ENCODE assay signal across 30 cellular contexts in genomic region chr1:99665212-99665611, GRCh38. TPM values are rescaled to one million over a fixed set of nuclear protein-coding genes. Genes with fewer than 3 reads are reported as not detected.
DNase-seq lines count a peak whose midpoint lies in the region; ATAC-seq, FAIRE-seq and TF ChIP-seq lines count a peak whose summit lies in the region.
"Had no signal": no experiment of that assay in that cellular context is flagged by ENCODE, and none has a peak within 500 bp of the region (broad histone marks: within the 10 kb centered on the region; RNA-seq: fewer than 3 reads in every experiment).

No MANE protein-coding gene starts in this region.

- H3K36me3 Mint-ChIP-seq in immature natural killer cell: no peaks in the 10 kb centered on the region
- H3K36me3 Mint-ChIP-seq: CD14-positive monocyte; CD4-positive, alpha-beta memory T cell; CD4-positive, CD25-positive, alpha-beta regulatory T cell; CD8-positive, alpha-beta memory T cell had no signal

- H3K4me3 ChIP-seq in HepG2 (replicated peaks in 1 of 3; ENCODE audit: insufficient read depth in 1 of 3, low read depth in 2 of 3, low read length in 3 of 3): no peak overlapping the region
- no peak overlapping the region for H3K4me3 ChIP-seq in right lobe of liver
- H3K4me3 ChIP-seq in K562: no peak overlapping the region
- H3K4me3 ChIP-seq in psoas muscle: no peak overlapping the region
- H3K4me3 ChIP-seq in subcutaneous abdominal adipose tissue (ENCODE audit: low read depth in 1 of 5, low read length in 5 of 5): no peak overlapping the region
- H3K4me3 ChIP-seq in esophagus squamous epithelium: no peak overlapping the region
- H3K4me3 ChIP-seq: BLaER1, GM12878 had no signal

- POLR2A ChIA-PET in HepG2 (lab: Yijun Ruan, JAX) (no interaction called here), K562 (lab: Yijun Ruan, JAX) (interaction anchor here (0.8 to 1.5 kb wide), 4 partner anchors 14 to 31 kb away, joined by 3 to 4 read pairs (median 3); no protein-coding TSS in a partner anchor)

- H2AFZ ChIP-seq in HepG2 (ENCODE audit: low read length): no peak overlapping the region
- H2AFZ ChIP-seq in K562 (ENCODE audit: low read depth, low read length): no peak overlapping the region

- H4K20me1 ChIP-seq in HepG2 (ENCODE audit: insufficient read depth, low read length) (no peaks in the 10 kb centered on the region), K562 (replicated peaks; ENCODE audit: control insufficient read depth, insufficient read depth, low read length) (no peaks in the 10 kb centered on the region)
- H4K20me1 ChIP-seq: BLaER1 had no signal

- in situ Hi-C loops in HepG2 (cut with HindIII; ENCODE audit: extremely low pct_ligation_motif_present, low pct_unique_long_range_greater_than_20kb) (no loop called here), K562 (cut with MboI) (no loop called here)

- WGBS in HepG2 (ENCODE audit: low lambda C conversion rate): 91% methylated on average over 1 of the region's 1 CpG
- 63% methylated on average over 1 of the region's 1 CpG for WGBS in right lobe of liver (ENCODE audit: insufficient coverage, low coverage, low lambda C conversion rate, missing lambda C conversion rate)
- WGBS in K562 (ENCODE audit: insufficient coverage, low coverage, missing lambda C conversion rate): 6% methylated on average over 1 of the region's 1 CpG
- WGBS in psoas muscle, 3 donors: 84 to 92% (median 88%) methylated on average over 1 of the region's 1 CpG
- 74 to 87% methylated on average over 1 of the region's 1 CpG for WGBS in esophagus squamous epithelium, 2 donors

- H3K27me3 ChIP-seq in HepG2 (ENCODE audit: control insufficient read depth in 1 of 2, insufficient read depth in 2 of 2, low read length in 2 of 2): no peaks in the 10 kb centered on the region
- H3K27me3 ChIP-seq in right lobe of liver: no peaks in the 10 kb centered on the region
- H3K27me3 ChIP-seq in K562 (ENCODE audit: control insufficient read depth in 2 of 2, insufficient read depth in 2 of 2, low read length in 2 of 2): no peaks in the 10 kb centered on the region
- H3K27me3 ChIP-seq in psoas muscle (ENCODE audit: insufficient read depth in 3 of 3, low read length in 2 of 3): no peaks in the 10 kb centered on the region
- no peaks in the 10 kb centered on the region for H3K27me3 ChIP-seq in subcutaneous abdominal adipose tissue (ENCODE audit: control insufficient read depth in 5 of 5, insufficient read depth in 4 of 5, low read length in 5 of 5)
- no peaks in the 10 kb centered on the region for H3K27me3 ChIP-seq in esophagus squamous epithelium
- H3K27me3 ChIP-seq: BE2C, BLaER1 had no signal

- no TSS peak for BruUV-seq in HepG2 (replicated peaks; lab: Mats Ljungman, UMichigan)
- BruUV-seq in K562 (replicated peaks; lab: Mats Ljungman, UMichigan): no TSS peak

- H3K79me2 ChIP-seq in HepG2 (ENCODE audit: insufficient read depth, low read length) (no peaks in the 10 kb centered on the region), K562 (ENCODE audit: control insufficient read depth, insufficient read depth, low read length) (no peaks in the 10 kb centered on the region)

- no peak overlapping the region for H3K4me3 Mint-ChIP-seq in immature natural killer cell
- H3K4me3 Mint-ChIP-seq: CD14-positive monocyte; CD4-positive, alpha-beta memory T cell; CD4-positive, CD25-positive, alpha-beta regulatory T cell; CD8-positive, alpha-beta memory T cell had no signal

- peaks cover 15% of the 10 kb centered on the region for H3K4me1 ChIP-seq in HepG2 (ENCODE audit: insufficient read depth, low read length)
- H3K4me1 ChIP-seq in right lobe of liver: peaks cover 0 to 19% (median 0%) of the 10 kb centered on the region in 4 donors
- no peaks in the 10 kb centered on the region for H3K4me1 ChIP-seq in K562 (replicated peaks in 1 of 2; ENCODE audit: control insufficient read depth in 2 of 2, insufficient read depth in 2 of 2, low read length in 2 of 2)
- H3K4me1 ChIP-seq in psoas muscle: peaks cover 86% of the 10 kb centered on the region
- peaks cover 10 to 73% (median 62%) of the 10 kb centered on the region in 5 donors for H3K4me1 ChIP-seq in subcutaneous abdominal adipose tissue (ENCODE audit: control insufficient read depth in 5 of 5, insufficient read depth in 5 of 5, low read length in 5 of 5)
- H3K4me1 ChIP-seq in esophagus squamous epithelium: peaks cover 0 to 38% (median 31%) of the 10 kb centered on the region in 3 donors
- H3K4me1 ChIP-seq: BLaER1 had no signal

- H3K4me2 ChIP-seq in HepG2 (ENCODE audit: low read depth, low read length) (no peak overlapping the region), K562 (ENCODE audit: insufficient read depth, low read length) (no peak overlapping the region)
- H3K4me2 ChIP-seq: BLaER1 had no signal

- DNase-seq in HepG2 (ENCODE audit: low spot score): no peak
- DNase-seq in right lobe of liver: no peak
- DNase-seq in K562 (ENCODE audit: extremely low read depth in 1 of 4, low spot score in 3 of 4): no peak
- no peak for DNase-seq in psoas muscle
- DNase-seq in esophagus squamous epithelium (lab: John Stamatoyannopoulos, UW): no peak
- DNase-seq in immature natural killer cell: no peak
- DNase-seq in stimulated activated CD4-positive, alpha-beta T cell treated with anti-CD3 and anti-CD28 coated beads, Interleukin-4, amount 100 ng/mL, for 1 hour: no peak
- DNase-seq: 8988T; ACHN; BE2C; C1 segment of cervical spinal cord; CD4-positive, alpha-beta memory T cell; CD4-positive, CD25-positive, alpha-beta regulatory T cell; CD8-positive, alpha-beta memory T cell; COR-L47; DMS 273 treated with DMSO at 0.1 percent for 48 hours; DMS153; DMS53; DMS79; DND-41; EL; GDM1 had no signal

- no peak for TF ChIP-seq POLR2A in HepG2 (IDR thresholded peaks at IDR 0.05; ENCODE audit: insufficient read depth in 1 of 2, low read depth in 2 of 2, low read length in 2 of 2)
- no peak for TF ChIP-seq POLR2A in right lobe of liver (IDR thresholded peaks at IDR 0.05)
- no peak for TF ChIP-seq POLR2A in K562 (conservative IDR thresholded peaks at IDR 0.05)
- no peak for TF ChIP-seq POLR2A in esophagus squamous epithelium (IDR thresholded peaks at IDR 0.05)

- FAIRE-seq in HepG2 (lab: Jason Lieb, UNC): no peak
- FAIRE-seq in K562 (lab: Jason Lieb, UNC): no peak
- FAIRE-seq: A204.1, GM12878, GM12892, GM18507 had no signal

- peaks cover 0 to 13% (median 2%) of the 10 kb centered on the region in 3 donors for H3K27me3 Mint-ChIP-seq in immature natural killer cell (ENCODE audit: low read depth in 3 of 3)

- TF ChIP-seq CTCF in HepG2 (CRISPR knock-in tag; IDR thresholded peaks at IDR 0.05): no peak
- no peak for TF ChIP-seq CTCF in right lobe of liver (IDR thresholded peaks at IDR 0.05)
- no peak for TF ChIP-seq CTCF in K562 (IDR thresholded peaks at IDR 0.05 in 2 of 3, conservative IDR thresholded peaks at IDR 0.05 in 1 of 3; ENCODE audit: insufficient read depth in 2 of 3, low read depth in 1 of 3, low read length in 3 of 3)
- no peak for TF ChIP-seq CTCF in psoas muscle (IDR thresholded peaks at IDR 0.05)
- TF ChIP-seq CTCF in esophagus squamous epithelium (IDR thresholded peaks at IDR 0.05): no peak

- intact Hi-C loops in HepG2 (cut with micrococcal nuclease; ENCODE audit: unreplicated experiment): no loop called here
- intact Hi-C loops in right lobe of liver (cut with DNase I): no loop called here
- intact Hi-C loops in K562 (cut with micrococcal nuclease): no loop called here
- intact Hi-C loops in psoas muscle (cut with DNase I): loop anchor here in 1 of 2 donors (10.0 kb wide), 1 partner anchor 190 kb away; the partner anchor contains the start of gene AGL
- intact Hi-C loops in esophagus squamous epithelium (cut with DNase I): no loop called here

- no peak overlapping the region for H3K27ac Mint-ChIP-seq in immature natural killer cell
- H3K27ac Mint-ChIP-seq: CD14-positive monocyte; CD4-positive, alpha-beta memory T cell; CD4-positive, CD25-positive, alpha-beta regulatory T cell; CD8-positive, alpha-beta memory T cell had no signal

- no peaks in the 10 kb centered on the region for H3K9me1 ChIP-seq in K562 (ENCODE audit: control insufficient read depth, insufficient read depth, low read length)

- H3K9ac ChIP-seq in HepG2 (ENCODE audit: insufficient read depth, low read depth, low read length) (no peak overlapping the region), K562 (ENCODE audit: insufficient read depth in 1 of 2, low read depth in 2 of 2, low read length in 2 of 2) (no peak overlapping the region), subcutaneous abdominal adipose tissue (ENCODE audit: low read length in 5 of 5) (no peak overlapping the region)
- H3K9ac ChIP-seq: BLaER1 had no signal

- no peak for ATAC-seq in HepG2
- ATAC-seq in right lobe of liver: no peak
- ATAC-seq in K562: no peak
- no peak for ATAC-seq in psoas muscle
- ATAC-seq: GM12878 had no signal

- H3K4me1 Mint-ChIP-seq in immature natural killer cell: no peaks in the 10 kb centered on the region
- H3K4me1 Mint-ChIP-seq: CD4-positive, alpha-beta memory T cell; CD4-positive, CD25-positive, alpha-beta regulatory T cell; CD8-positive, alpha-beta memory T cell had no signal

- TF ChIP-seq EP300 in HepG2 (IDR thresholded peaks at IDR 0.05; ENCODE audit: low read depth in 2 of 2, low read length in 2 of 2) (no peak), HepG2 (CRISPR knock-in tag; IDR thresholded peaks at IDR 0.05; ENCODE audit: borderline replicate concordance) (no peak), K562 (IDR thresholded peaks at IDR 0.05; ENCODE audit: low read length) (no peak)

- H3K9me3 ChIP-seq in HepG2 (ENCODE audit: low read length): no peaks in the 10 kb centered on the region
- no peaks in the 10 kb centered on the region for H3K9me3 ChIP-seq in right lobe of liver
- no peaks in the 10 kb centered on the region for H3K9me3 ChIP-seq in K562 (replicated peaks; ENCODE audit: control insufficient read depth, insufficient read depth, low read depth, low read length)
- no peaks in the 10 kb centered on the region for H3K9me3 ChIP-seq in psoas muscle
- H3K9me3 ChIP-seq in subcutaneous abdominal adipose tissue (ENCODE audit: control insufficient read depth in 5 of 5, low read length in 5 of 5): no peaks in the 10 kb centered on the region
- no peaks in the 10 kb centered on the region for H3K9me3 ChIP-seq in esophagus squamous epithelium
- H3K9me3 ChIP-seq: BE2C, BLaER1 had no signal

- no peaks in the 10 kb centered on the region for H3K9me3 Mint-ChIP-seq in immature natural killer cell
- H3K9me3 Mint-ChIP-seq: CD4-positive, alpha-beta memory T cell had no signal

- TF ChIP-seq RAD21 in HepG2 (CRISPR knock-in tag; IDR thresholded peaks at IDR 0.05): no peak
- TF ChIP-seq RAD21 in K562 (CRISPR knock-in tag; conservative IDR thresholded peaks at IDR 0.05 in 1 of 2, IDR thresholded peaks at IDR 0.05 in 1 of 2): no peak

- H3K27ac ChIP-seq in HepG2 (ENCODE audit: extremely low read length, insufficient read depth, low read length) (no peak overlapping the region), right lobe of liver (no peak overlapping the region), K562 (ENCODE audit: extremely low read depth, low read depth, low read length) (no peak overlapping the region), psoas muscle (peak overlapping the region; percentile 92), subcutaneous abdominal adipose tissue (ENCODE audit: low read depth, low read length) (peak overlapping the region; percentile 99), esophagus squamous epithelium (no peak overlapping the region)
- H3K27ac ChIP-seq: BLaER1 had no signal

- H3K36me3 ChIP-seq in HepG2 (replicated peaks in 1 of 2; ENCODE audit: control insufficient read depth in 1 of 2, insufficient read depth in 2 of 2, low read length in 2 of 2): peaks cover 13 to 52% of the 10 kb centered on the region in 2 experiments
- peaks cover 0 to 18% (median 9%) of the 10 kb centered on the region in 4 donors for H3K36me3 ChIP-seq in right lobe of liver
- H3K36me3 ChIP-seq in K562 (ENCODE audit: control insufficient read depth, insufficient read depth, low read length): no peaks in the 10 kb centered on the region
- H3K36me3 ChIP-seq in psoas muscle (ENCODE audit: insufficient read depth in 1 of 2, low read depth in 1 of 2): peaks cover 0 to 79% of the 10 kb centered on the region in 2 donors
- H3K36me3 ChIP-seq in subcutaneous abdominal adipose tissue (ENCODE audit: control insufficient read depth in 5 of 5, insufficient read depth in 5 of 5, low read length in 5 of 5): peaks cover 37 to 53% (median 44%) of the 10 kb centered on the region in 5 donors
- peaks cover 0 to 64% (median 5%) of the 10 kb centered on the region in 3 donors for H3K36me3 ChIP-seq in esophagus squamous epithelium
- H3K36me3 ChIP-seq: BLaER1 had no signal

- CTCF ChIA-PET in HepG2 (lab: Yijun Ruan, JAX; ENCODE audit: low intra/inter-chr PET ratio, low total read pairs): no interaction called here
- CTCF ChIA-PET in K562 (lab: Yijun Ruan, JAX; ENCODE audit: low intra/inter-chr PET ratio): no interaction called here

RNA-seq across cellular contexts. Expression of gene PALMD, which starts 19.3 kb away (rescaled TPM):
- total RNA-seq in HepG2 (2016; rRNA removed; fragmentation: Illumina TruSeq; extraction: Trizol) (31.1 and 42.0 TPM in 2 replicates), right lobe of liver (10 to 100 TPM; 15.0 to 21.1 (median 18.2) TPM), K562 (2014; rRNA removed) (5.4 and 5.7 TPM in 2 replicates), K562 (2014; rRNA removed; fragmentation: Illumina TruSeq; extraction: Trizol) (8.4 and 8.6 TPM in 2 replicates), K562 (2015; rRNA removed; fragmentation: Illumina TruSeq; extraction: Trizol) (12.1 and 13.5 TPM in 2 replicates), K562 (2021) (3.5 and 4.0 TPM in 2 replicates), psoas muscle (100 to 1,000 TPM in 3 of 4 donors, 10 to 100 TPM in 1; 46.2 to 219 (median 113) TPM), esophagus squamous epithelium (10 to 100 TPM; 27.1 to 39.2 (median 31.3) TPM)
- 10.3 and 11.6 TPM in 2 replicates for total RNA-seq in HepG2 (2016; cell fraction: cytosol; rRNA removed; fragmentation: Illumina TruSeq; extraction: Trizol; ENCODE audit: low read depth)
- total RNA-seq in HepG2 (2016; cell fraction: insoluble cytoplasmic fraction; rRNA removed; fragmentation: Illumina TruSeq; extraction: Trizol): 30.7 and 39.5 TPM in 2 replicates
- total RNA-seq in HepG2 (2016; cell fraction: membrane; rRNA removed; fragmentation: Illumina TruSeq; extraction: Trizol): 24.2 and 24.3 TPM in 2 replicates
- 26.7 and 29.8 TPM in 2 replicates for total RNA-seq in HepG2 (2016; cell fraction: nucleus; rRNA removed; fragmentation: Illumina TruSeq; extraction: Trizol)
- polyA plus RNA-seq in HepG2 (2011; rRNA removed) (4.6 and 5.5 TPM in 2 replicates), K562 (2011; rRNA removed) (0.19 and 3.3 TPM in 2 replicates), K562 (2014; fragmentation: Illumina TruSeq; extraction: Trizol) (7.9 and 12.2 TPM in 2 replicates), K562 (2014; fragmentation: Nextera tagmentation; extraction: Ambion mirVana) (1 to 10 TPM; 2.7 to 6.5 TPM), K562 (2014; rRNA removed) (4.5 and 4.9 TPM in 2 replicates), psoas muscle (100 to 1,000 TPM in 1 of 3 donors, 10 to 100 TPM in 2; 54.4 to 130 (median 59.4) TPM), immature natural killer cell (not detected)
- polyA plus RNA-seq in HepG2 (2011; cell fraction: cytosol; rRNA removed): 2.7 and 3.8 TPM in 2 replicates
- polyA plus RNA-seq in HepG2 (2011; cell fraction: nucleus; rRNA removed): 4.6 and 6.1 TPM in 2 replicates
- polyA plus RNA-seq in HepG2 (2012): 6.5 and 16.7 TPM in 2 replicates
- 6.7 and 7.6 TPM in 2 replicates for polyA plus RNA-seq in HepG2 (2016; cell fraction: cytosol; fragmentation: Illumina TruSeq; extraction: Trizol; ENCODE audit: low read depth)
- 47.1 and 47.2 TPM in 2 replicates for polyA plus RNA-seq in HepG2 (2016; cell fraction: insoluble cytoplasmic fraction; fragmentation: Illumina TruSeq; extraction: Trizol; ENCODE audit: low read depth)
- 16.3 and 16.4 TPM in 2 replicates for polyA plus RNA-seq in HepG2 (2016; cell fraction: membrane; fragmentation: Illumina TruSeq; extraction: Trizol; ENCODE audit: low read depth)
- 32.5 and 34.5 TPM in 2 replicates for polyA plus RNA-seq in HepG2 (2016; cell fraction: nucleus; fragmentation: Illumina TruSeq; extraction: Trizol; ENCODE audit: insufficient read depth, low read depth)
- 1.1 and 7.9 TPM in 2 replicates for polyA minus RNA-seq in HepG2 (2011; rRNA and poly(A)+ RNA removed; ENCODE audit: low replicate concordance)
- 4.4 and 5.5 TPM in 2 replicates for polyA minus RNA-seq in HepG2 (2011; cell fraction: cytosol; rRNA and poly(A)+ RNA removed)
- polyA minus RNA-seq in HepG2 (2011; cell fraction: nucleus; rRNA and poly(A)+ RNA removed): 20.3 and 20.6 TPM in 2 replicates
- 1.6 and 2.4 TPM in 2 replicates for total RNA-seq in K562 (2011; cell fraction: chromatin; rRNA removed; ENCODE audit: low replicate concordance)
- total RNA-seq in K562 (2011; cell fraction: nucleolus; rRNA removed): 0.67 and 1.2 TPM in 2 replicates
- 1.6 and 4.3 TPM in 2 replicates for total RNA-seq in K562 (2011; cell fraction: nucleoplasm; rRNA removed)
- 0.06 and 0.76 TPM in 2 replicates for polyA plus RNA-seq in K562 (2011; cell fraction: cytosol; rRNA removed)
- 0.20 and 2.5 TPM in 2 replicates for polyA plus RNA-seq in K562 (2011; cell fraction: nucleus; rRNA removed)
- 3.8 and 4.5 TPM in 2 replicates for polyA plus RNA-seq in K562 (2012)
- polyA minus RNA-seq in K562 (2011; rRNA and poly(A)+ RNA removed): 0.24 and 3.3 TPM in 2 replicates
- polyA minus RNA-seq in K562 (2011; cell fraction: cytosol; rRNA and poly(A)+ RNA removed): 2.2 TPM in 1 of 2 replicates, not detected in the other
- polyA minus RNA-seq in K562 (2011; cell fraction: nucleus; rRNA and poly(A)+ RNA removed): 0.56 and 1.8 TPM in 2 replicates
- total RNA-seq: A673; CD4-positive, alpha-beta memory T cell; CD4-positive, CD25-positive, alpha-beta regulatory T cell; CD8-positive, alpha-beta memory T cell had no signal
- polyA plus RNA-seq: CD14-positive monocyte; CD4-positive, alpha-beta memory T cell; CD4-positive, CD25-positive, alpha-beta regulatory T cell; CD8-positive, alpha-beta memory T cell had no signal

Comparison
In these comparisons a context has a peak if more than half of its experiments do, and no peak if none do; other contexts are left out.
1. H3K27ac ChIP-seq: peak in psoas muscle (single experiment) and subcutaneous abdominal adipose tissue (single experiment); none in HepG2 (single experiment), right lobe of liver (0 of 3), K562 (single experiment) and esophagus squamous epithelium (0 of 4).
2. Of the 241 proteins assayed by ChIP-seq in both HepG2 and K562: peak only in HepG2: none; only in K562: ATF4 and CEBPG; in both: CEBPB; in neither: 236; mixed calls (peak in some experiments, not most) for 2.